In genomic region chr13:39410089-39410901, GRCh38 we compare ENCODE assay signal across 11 cellular contexts.
DNase-seq lines count a peak whose midpoint lies in the region; ATAC-seq and TF ChIP-seq lines count a peak whose summit lies in the region.
"Had no signal": no experiment of that assay in that cellular context is flagged by ENCODE, and none has a peak within 500 bp of the region (broad histone marks: within the 10 kb centered on the region; RNA-seq: fewer than 3 reads in every experiment).

No MANE protein-coding gene starts in this region.

- peaks cover 0 to 7% of the 10 kb centered on the region in 2 donors for H3K4me1 ChIP-seq in uterus

- H3K36me3 ChIP-seq in uterus = no peaks in the 10 kb centered on the region

- no peak overlapping the region for H3K4me3 ChIP-seq in dorsolateral prefrontal cortex
- no peak overlapping the region for H3K4me3 ChIP-seq in uterus

- TF ChIP-seq CTCF in dorsolateral prefrontal cortex (IDR thresholded peaks at IDR 0.05 in 54 of 56, conservative IDR thresholded peaks at IDR 0.05 in 2 of 56; ENCODE audit: low read depth in 1 of 56, partially characterized antibody in 56 of 56) (no peak), uterus (IDR thresholded peaks at IDR 0.05) (no peak)

- H3K9me3 ChIP-seq in uterus = no peaks in the 10 kb centered on the region

- no peaks in the 10 kb centered on the region for H3K27me3 ChIP-seq in dorsolateral prefrontal cortex
- no peaks in the 10 kb centered on the region for H3K27me3 ChIP-seq in layer of hippocampus (ENCODE audit: control insufficient read depth, insufficient read depth, low read length)
- H3K27me3 ChIP-seq in uterus = no peaks in the 10 kb centered on the region

- TF ChIP-seq POLR2A in uterus (IDR thresholded peaks at IDR 0.05) = no peak

- peak; percentile 80 for DNase-seq in MV-4-11 (lab: John Stamatoyannopoulos, UW)
- DNase-seq in dorsolateral prefrontal cortex = no peak
- peak in 1 of 2 donors; percentile 29 for DNase-seq in uterus
- DNase-seq in activated naive CD4-positive, alpha-beta T cell (lab: John Stamatoyannopoulos, UW) = no peak
- DNase-seq: activated CD8-positive, alpha-beta memory T cell treated with anti-CD3 and anti-CD28 coated beads, Interleukin-2, amount 10 ng/mL, durations not matched to agents 7 days and 5 days; DMS79 treated with DMSO at 0.1 percent for 48 hours; foreskin melanocyte; NCI-H526 had no signal

- ATAC-seq in SK-N-SH treated with all-trans-retinoic acid at 6 μM for 48 hours (no peak), GM21723 (IDR thresholded peaks at IDR 0.05; ENCODE audit: unreplicated experiment) (no peak)
- ATAC-seq: activated CD8-positive, alpha-beta memory T cell treated with anti-CD3 and anti-CD28 coated beads, Interleukin-2, amount 10 ng/mL, durations not matched to agents 7 days and 5 days had no signal

- intact Hi-C loops in dorsolateral prefrontal cortex (cut with DNase I) (loop anchor here in 1 of 2 donors (10.0 kb wide), 2 partner anchors 145 to 375 kb away; partner anchors contain the start of genes NHLRC3 and PROSER1), uterus (cut with DNase I; ENCODE audit: low total_unique reads) (no loop called here)

- peak overlapping the region in 45 of 59 donors; percentile 0 to 78 (median 52) for H3K27ac ChIP-seq in dorsolateral prefrontal cortex
- H3K27ac ChIP-seq in layer of hippocampus (ENCODE audit: low read depth, low read length) = peak overlapping the region; percentile 49
- H3K27ac ChIP-seq in uterus = peak overlapping the region; percentile 33 to 55

TF ChIP-seq in SK-N-SH treated with all-trans-retinoic acid at 6 μM for 48 hours, 23 proteins besides CTCF, POLR2A, EP300 and RAD21:
- TF ChIP-seq CSRNP3 (CRISPR knock-in tag; IDR thresholded peaks at IDR 0.05) = no peak
- TF ChIP-seq ARNTL (CRISPR knock-in tag; IDR thresholded peaks at IDR 0.05; ENCODE audit: borderline replicate concordance, low read depth) = no peak
- TF ChIP-seq PATZ1 (CRISPR knock-in tag; IDR thresholded peaks at IDR 0.05; ENCODE audit: borderline replicate concordance) = no peak
- no peak for TF ChIP-seq ZFP3 (CRISPR knock-in tag; IDR thresholded peaks at IDR 0.05)
- TF ChIP-seq ZC3H10 (CRISPR knock-in tag; IDR thresholded peaks at IDR 0.05) = no peak
- TF ChIP-seq PPARA (CRISPR knock-in tag; IDR thresholded peaks at IDR 0.05; ENCODE audit: borderline replicate concordance) = no peak
- TF ChIP-seq GLIS3 (CRISPR knock-in tag; IDR thresholded peaks at IDR 0.05) = no peak
- TF ChIP-seq SNAI2 (CRISPR knock-in tag; IDR thresholded peaks at IDR 0.05) = no peak
- TF ChIP-seq POU6F1 (CRISPR knock-in tag; IDR thresholded peaks at IDR 0.05; ENCODE audit: borderline replicate concordance, low read depth) = no peak
- no peak for TF ChIP-seq TOX (CRISPR knock-in tag; IDR thresholded peaks at IDR 0.05; ENCODE audit: borderline replicate concordance)
- no peak for TF ChIP-seq ZNF565 (CRISPR knock-in tag; conservative IDR thresholded peaks at IDR 0.05; ENCODE audit: low read depth)
- no peak for TF ChIP-seq ZFP30 (CRISPR knock-in tag; IDR thresholded peaks at IDR 0.05)
- no peak for TF ChIP-seq TSHZ2 (CRISPR knock-in tag; IDR thresholded peaks at IDR 0.05)
- no peak for TF ChIP-seq ESRRG (CRISPR knock-in tag; IDR thresholded peaks at IDR 0.05)
- TF ChIP-seq ISL1 (CRISPR knock-in tag; IDR thresholded peaks at IDR 0.05) = no peak
- no peak for TF ChIP-seq ZNF70 (CRISPR knock-in tag; IDR thresholded peaks at IDR 0.05)
- TF ChIP-seq RARB (CRISPR knock-in tag; IDR thresholded peaks at IDR 0.05) = no peak
- no peak for TF ChIP-seq BACH2 (CRISPR knock-in tag; IDR thresholded peaks at IDR 0.05; ENCODE audit: borderline replicate concordance)
- no peak for TF ChIP-seq TCF4 (CRISPR knock-in tag; IDR thresholded peaks at IDR 0.05; ENCODE audit: borderline replicate concordance)
